In genomic region chr21:33866851-33867250, GRCh38 we compare ENCODE assay signal across 25 cellular contexts. TPM values are rescaled to one million over a fixed set of nuclear protein-coding genes. Genes with fewer than 3 reads are reported as not detected.
DNase-seq lines count a peak whose midpoint lies in the region; ATAC-seq, FAIRE-seq and TF ChIP-seq lines count a peak whose summit lies in the region.
"Had no signal": no experiment of that assay in that cellular context is flagged by ENCODE, and none has a peak within 500 bp of the region (broad histone marks: within the 10 kb centered on the region; RNA-seq: fewer than 3 reads in every experiment).

No MANE protein-coding gene starts in this region.

- no peak overlapping the region for H3K4me3 ChIP-seq in foreskin fibroblast (ENCODE audit: low read depth in 1 of 2, low read length in 2 of 2)
- H3K4me3 ChIP-seq: hepatocyte had no signal

- TF ChIP-seq POLR2A in H54 (IDR thresholded peaks at IDR 0.05; ENCODE audit: low read depth, low read length) = no peak

- DNase-seq in H54 (ENCODE audit: insufficient read length, low spot score) (peak; percentile 24), RPMI7951 (ENCODE audit: low read depth) (peak; percentile 67), foreskin fibroblast (peak; percentile 67 to 86), urothelium cell line (ENCODE audit: low spot score) (no peak), SK-N-DZ (ENCODE audit: low spot score) (no peak)
- DNase-seq in stimulated activated CD4-positive, alpha-beta T cell treated with anti-CD3 and anti-CD28 coated beads, Interleukin-15, amount 100 ng/mL, for 24 hours = no peak
- DNase-seq: activated CD4-positive, CD25-positive, alpha-beta regulatory T cell; activated CD8-positive, alpha-beta memory T cell treated with anti-CD3 and anti-CD28 coated beads, Interleukin-2, amount 10 ng/mL, durations not matched to agents 7 days and 5 days; activated naive CD4-positive, alpha-beta T cell treated with Interleukin-2 at 50 U/mL for 16 hours; activated T-cell treated with anti-CD3 and anti-CD28 coated beads, Interleukin-2, amount 50 U/mL, for 48 hours; AML-193; amygdala; CD4-positive, alpha-beta T cell; MV-4-11; NCI-H146; right cardiac atrium; Right ventricle myocardium superior; stimulated activated CD4-positive, alpha-beta T cell treated with anti-CD3 and anti-CD28 coated beads, Interleukin-4, amount 100 ng/mL, for 4 hours; substantia nigra had no signal

- ATAC-seq in GM18498 (IDR thresholded peaks at IDR 0.05; ENCODE audit: unreplicated experiment) = no peak
- ATAC-seq: activated CD8-positive, alpha-beta memory T cell treated with anti-CD3 and anti-CD28 coated beads, Interleukin-2, amount 10 ng/mL, durations not matched to agents 7 days and 5 days; HCT116; left lobe of liver; right cardiac atrium; stimulated activated memory B cell treated with anti-CD40 and anti-IgM and Interleukin-4, amounts not matched to agents 10 μg/mL and 1 μg/mL and 100 μg/mL, for 72 hours had no signal

- FAIRE-seq in H54 (lab: Jason Lieb, UNC) (no peak), urothelium cell line (lab: Jason Lieb, UNC) (no peak)
- FAIRE-seq: bronchial epithelial cell had no signal

- no peak for TF ChIP-seq CTCF in foreskin fibroblast (IDR thresholded peaks at IDR 0.05; ENCODE audit: low read depth, low read length)

RNA-seq across cellular contexts. Expression of gene ATP5PO, which starts 48.8 kb away (rescaled TPM):
- total RNA-seq in RPMI7951 (2014; rRNA removed; shearing (Covaris generic)) = 198 and 209 TPM in 2 replicates
- 223 and 273 TPM in 2 replicates for polyA plus RNA-seq in SK-N-DZ (2014; cell fraction: cytosol; rRNA removed)
- polyA plus RNA-seq in SK-N-DZ (2014; cell fraction: nucleus; rRNA removed) = 118 and 259 TPM in 2 replicates

Comparison
In these comparisons a context has a peak if more than half of its experiments do, and no peak if none do; other contexts are left out.
1. DNase-seq: peak in H54 (single experiment), RPMI7951 (single experiment) and foreskin fibroblast (2 of 2); none in stimulated activated CD4-positive, alpha-beta T cell treated with anti-CD3 and anti-CD28 coated beads, Interleukin-15, amount 100 ng/mL, for 24 hours (single experiment), urothelium cell line (single experiment) and SK-N-DZ (single experiment).